ENCODE assay signal across 19 cellular contexts in the genomic region with DNA sequence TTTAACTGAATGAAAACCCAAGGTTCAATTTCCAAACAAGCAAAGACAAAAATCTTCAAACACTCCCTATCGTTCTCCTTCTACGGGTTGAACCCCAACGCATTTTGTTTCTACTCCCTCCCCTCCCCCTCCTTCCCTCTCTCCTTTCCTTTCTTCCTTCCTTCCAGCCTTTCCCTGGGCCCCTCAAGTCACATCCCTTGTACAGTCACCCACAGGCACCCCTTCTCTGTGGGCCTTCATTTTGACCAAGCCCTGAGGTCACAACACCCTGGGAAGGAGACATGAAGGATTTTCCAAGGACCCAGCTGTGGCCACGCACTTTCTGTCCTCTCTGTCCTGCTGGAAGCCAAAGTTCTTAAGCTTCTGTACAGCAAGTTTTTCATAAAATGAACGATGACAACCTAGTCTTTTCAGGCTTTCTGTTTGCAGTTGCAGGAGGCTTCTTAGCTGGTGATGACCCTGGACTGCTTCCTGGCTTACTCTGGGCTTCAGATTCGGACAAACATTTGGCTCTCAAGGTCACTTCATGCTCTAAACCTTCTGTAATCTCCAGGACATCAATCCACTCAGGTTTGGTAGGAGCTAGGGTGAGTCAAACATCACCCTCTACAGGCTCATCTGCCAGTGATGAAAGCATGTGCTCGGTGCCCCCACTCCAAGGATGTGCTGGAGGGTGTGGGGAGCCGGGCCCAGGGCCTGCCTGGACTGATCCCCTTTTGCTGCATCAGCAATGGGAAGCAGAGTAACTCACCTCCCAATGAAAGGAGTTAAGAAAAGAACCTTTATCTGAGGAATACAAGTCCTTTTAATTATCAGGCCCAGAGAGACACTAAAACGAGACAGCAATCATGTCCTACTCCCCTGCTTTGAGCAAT. TPM values are rescaled to one million over a fixed set of nuclear protein-coding genes. Genes with fewer than 3 reads are reported as not detected.
A peak's percentile ranks its signal among the peaks of the same experiment; 100 is the strongest.
DNase-seq lines count a peak whose midpoint lies in the region; ATAC-seq and TF ChIP-seq lines count a peak whose summit lies in the region.
"Had no signal": no experiment of that assay in that cellular context is flagged by ENCODE, and none has a peak within 500 bp of the region (broad histone marks: within the 10 kb centered on the region; RNA-seq: fewer than 3 reads in every experiment).

No MANE protein-coding gene starts in this region.

- DNase-seq in IMR-90 = no peak
- DNase-seq in amniotic epithelial cell (ENCODE audit: low read depth) = peak; percentile 47
- DNase-seq in epithelial cell of esophagus (ENCODE audit: low read depth) = peak; percentile 71
- DNase-seq in neural progenitor cell (ENCODE audit: low spot score) = no peak
- DNase-seq in NCI-H1694 (lab: John Stamatoyannopoulos, UW) = no peak
- no peak for DNase-seq in upper lobe of left lung
- DNase-seq in GM19240 (ENCODE audit: insufficient read length, low spot score) = no peak
- DNase-seq in NCI-H82 (lab: John Stamatoyannopoulos, UW) = no peak
- DNase-seq: BE2C; CD8-positive, alpha-beta T cell; COR-L47; DMS153; DMS79 treated with DMSO at 0.1 percent for 48 hours; EL; HCEC 1CT had no signal

- no peak overlapping the region for H3K4me3 Mint-ChIP-seq in neural progenitor cell
- H3K4me3 Mint-ChIP-seq: CD14-positive monocyte; CD8-positive, alpha-beta T cell; IgD-negative memory B cell had no signal

- H2BK120ac ChIP-seq in IMR-90 (ENCODE audit: low read depth, low read length) = no peak overlapping the region

- no peak overlapping the region for H2AK5ac ChIP-seq in IMR-90 (ENCODE audit: low read depth, low read length)

- no peaks in the 10 kb centered on the region; the same call in 1 of the 2 replicates for H3K27me3 ChIP-seq in IMR-90 (ENCODE audit: control insufficient read depth, insufficient read depth, low read length)
- H3K27me3 ChIP-seq in neural progenitor cell = peaks cover 8% of the 10 kb centered on the region
- no peaks in the 10 kb centered on the region for H3K27me3 ChIP-seq in upper lobe of left lung
- H3K27me3 ChIP-seq: BE2C had no signal

- H3K14ac ChIP-seq in IMR-90 (replicated peaks; ENCODE audit: low read depth, low read length) = peak overlapping the region; percentile 23; the same call in 1 of the 2 replicates

- H3K9ac ChIP-seq in IMR-90 (ENCODE audit: low read depth, low read length) (no peak overlapping the region), neural progenitor cell (no peak overlapping the region)

- dilution Hi-C loops in IMR-90 (cut with HindIII; ENCODE audit: low sequenced_read_pairs, unreplicated experiment) = no loop called here

- H3K18ac ChIP-seq in IMR-90 (ENCODE audit: low read depth, low read length) = no peak overlapping the region

- H4K20me1 ChIP-seq in IMR-90 (ENCODE audit: insufficient read depth, low read length) (no peaks in the 10 kb centered on the region), neural progenitor cell (ENCODE audit: low read depth) (no peaks in the 10 kb centered on the region)

- H3K9me3 ChIP-seq in IMR-90 (ENCODE audit: control insufficient read depth, insufficient read depth, low read length) (no peaks in the 10 kb centered on the region), neural progenitor cell (ENCODE audit: low read depth) (no peaks in the 10 kb centered on the region), upper lobe of left lung (no peaks in the 10 kb centered on the region)
- H3K9me3 ChIP-seq: BE2C had no signal

- H3K9me1 ChIP-seq in IMR-90 (ENCODE audit: insufficient read depth, low read length) = no peaks in the 10 kb centered on the region; the same call in 1 of the 2 replicates

- H3F3A ChIP-seq in neural progenitor cell (ENCODE audit: low read depth) = no peaks in the 10 kb centered on the region

- H2AFZ ChIP-seq in IMR-90 (replicated peaks; ENCODE audit: low read length, poor library complexity) (peak overlapping the region; percentile 29), neural progenitor cell (replicated peaks) (no peak overlapping the region)

- TF ChIP-seq CTCF in IMR-90 (conservative IDR thresholded peaks at IDR 0.05; ENCODE audit: low read depth, low read length) = no peak
- no peak for TF ChIP-seq CTCF in epithelial cell of esophagus (IDR thresholded peaks at IDR 0.05; ENCODE audit: insufficient read depth, low read depth, low read length, missing control alignments)
- TF ChIP-seq CTCF in neural progenitor cell (IDR thresholded peaks at IDR 0.05) = no peak
- TF ChIP-seq CTCF in upper lobe of left lung (IDR thresholded peaks at IDR 0.05) = no peak

- intact Hi-C loops in IMR-90 (cut with micrococcal nuclease) = no loop called here

- no peaks in the 10 kb centered on the region for H3K36me3 Mint-ChIP-seq in neural progenitor cell

- H3K4me1 Mint-ChIP-seq in neural progenitor cell = peaks cover 6% of the 10 kb centered on the region

- no peaks in the 10 kb centered on the region for H3K79me1 ChIP-seq in IMR-90 (ENCODE audit: low read depth in 1 of 2, low read length in 2 of 2)

- CTCF ChIA-PET in IMR-90 (lab: Yijun Ruan, JAX) = no interaction called here

- H4K8ac ChIP-seq in IMR-90 (ENCODE audit: low read depth in 2 of 2, low read length in 2 of 2) = no peak overlapping the region

- BruUV-seq in IMR-90 (replicated peaks; lab: Mats Ljungman, UMichigan) = no TSS peak

- H3K27ac Mint-ChIP-seq in neural progenitor cell = peak overlapping the region; percentile 25
- H3K27ac Mint-ChIP-seq: CD8-positive, alpha-beta T cell had no signal

- POLR2A ChIA-PET in IMR-90 (lab: Charles Lee; ENCODE audit: unreplicated experiment) = no interaction called here

- ATAC-seq in IMR-90 (ENCODE audit: low read depth) (no peak), upper lobe of left lung (ENCODE audit: low FRiP score in 2 of 2) (no peak)
- ATAC-seq: CD8-positive, alpha-beta T cell had no signal

- no peaks in the 10 kb centered on the region for H3K9me3 Mint-ChIP-seq in neural progenitor cell
- H3K9me3 Mint-ChIP-seq: CD14-positive monocyte; CD8-positive, alpha-beta T cell; IgD-negative memory B cell had no signal

- H4K5ac ChIP-seq in IMR-90 (ENCODE audit: low read depth, low read length) = no peak overlapping the region

- H3K4ac ChIP-seq in IMR-90 (ENCODE audit: low read depth, low read length) = no peak overlapping the region

- H3K36me3 ChIP-seq in IMR-90 (ENCODE audit: control insufficient read depth, insufficient read depth, low read length) (no peaks in the 10 kb centered on the region), neural progenitor cell (no peaks in the 10 kb centered on the region), upper lobe of left lung (no peaks in the 10 kb centered on the region)
- H3K36me3 ChIP-seq: BE2C had no signal

- H3K4me2 ChIP-seq in IMR-90 (ENCODE audit: low read depth, low read length) = no peak overlapping the region
- H3K4me2 ChIP-seq in neural progenitor cell = no peak overlapping the region

- 91% methylated on average over 4 of the region's 9 CpGs; no CpG with 5 or more reads in 1 of the 2 experiments for WGBS in IMR-90 (ENCODE audit: extremely low coverage in 2 of 2, insufficient read length in 1 of 2), 2 experiments
- 82 to 87% methylated on average over 9 of the region's 9 CpGs for WGBS in upper lobe of left lung, 2 donors

- TF ChIP-seq EP300 in upper lobe of left lung (IDR thresholded peaks at IDR 0.05) = no peak

- H2BK20ac ChIP-seq in IMR-90 (ENCODE audit: low read depth, low read length) = no peak overlapping the region

- no peak for TF ChIP-seq RAD21 in IMR-90 (IDR thresholded peaks at IDR 0.05; ENCODE audit: low read length)

- no peak overlapping the region for H2BK15ac ChIP-seq in IMR-90 (ENCODE audit: low read depth, low read length)

- no peak overlapping the region for H3K4me3 ChIP-seq in IMR-90 (ENCODE audit: insufficient read depth, low read depth, low read length)
- H3K4me3 ChIP-seq in epithelial cell of esophagus (ENCODE audit: low read length) = no peak overlapping the region
- no peak overlapping the region for H3K4me3 ChIP-seq in neural progenitor cell
- no peak overlapping the region for H3K4me3 ChIP-seq in upper lobe of left lung

- H4K91ac ChIP-seq in IMR-90 (ENCODE audit: insufficient read depth, low read depth, low read length) = no peak overlapping the region

- H2BK5ac ChIP-seq in IMR-90 (ENCODE audit: low read depth, low read length, poor library complexity, severe bottlenecking) = no peak overlapping the region

- no peak for TF ChIP-seq POLR2A in IMR-90 (IDR thresholded peaks at IDR 0.05; ENCODE audit: low read depth, low read length)
- no peak for TF ChIP-seq POLR2A in upper lobe of left lung (IDR thresholded peaks at IDR 0.05)

- in situ Hi-C loops in IMR-90 (cut with MboI; ENCODE audit: low sequenced_read_pairs) = no loop called here

- no peak overlapping the region for H3K23ac ChIP-seq in IMR-90 (ENCODE audit: low read depth, low read length)

- no peak overlapping the region for H3K56ac ChIP-seq in IMR-90 (ENCODE audit: extremely low read depth, insufficient read depth, low read length)

- H3K27ac ChIP-seq in IMR-90 (ENCODE audit: insufficient read depth, low read length) (no peak overlapping the region), neural progenitor cell (no peak overlapping the region), upper lobe of left lung (no peak overlapping the region)

- H3K4me1 ChIP-seq in IMR-90 (ENCODE audit: control insufficient read depth, insufficient read depth, low read length) (no peaks in the 10 kb centered on the region), neural progenitor cell (peaks cover 7% of the 10 kb centered on the region), upper lobe of left lung (peaks cover 0 to 4% (median 2%) of the 10 kb centered on the region in 4 donors)
- H3K4me1 ChIP-seq: BE2C had no signal

- peaks cover 10% of the 10 kb centered on the region for H3K27me3 Mint-ChIP-seq in neural progenitor cell (ENCODE audit: insufficient read depth, low read depth)
- H3K27me3 Mint-ChIP-seq: IgD-negative memory B cell had no signal

- peak overlapping the region; percentile 16 for H2AK9ac ChIP-seq in IMR-90 (replicated peaks; ENCODE audit: low read depth, low read length, poor library complexity)

- no peaks in the 10 kb centered on the region for H3K79me2 ChIP-seq in neural progenitor cell (ENCODE audit: low read depth)

RNA-seq across cellular contexts. Expression of a gene that starts 25.6 kb away (rescaled TPM):
- total RNA-seq in IMR-90 (2012; rRNA removed) (not detected in 2 replicates), neural progenitor cell (ENCODE audit: low replicate concordance) (not detected in 2 replicates), upper lobe of left lung (not detected)
- not detected in 2 replicates for polyA plus RNA-seq in IMR-90 (2012; rRNA removed)
- not detected in 2 replicates for polyA plus RNA-seq in IMR-90 (2012; cell fraction: cytosol; rRNA removed)
- not detected in 2 replicates for polyA plus RNA-seq in IMR-90 (2012; cell fraction: nucleus; rRNA removed; ENCODE audit: low replicate concordance)
- total RNA-seq: CD8-positive, alpha-beta T cell; H4 had no signal
- polyA plus RNA-seq: AG04450, CD14-positive monocyte, IgD-negative memory B cell had no signal

RNA-seq across cellular contexts. Expression of a gene that starts 37.4 kb away (rescaled TPM):
- total RNA-seq in IMR-90 (2012; rRNA removed) (50.7 and 70.3 TPM in 2 replicates), neural progenitor cell (ENCODE audit: low replicate concordance) (17.4 and 20.8 TPM in 2 replicates), upper lobe of left lung (100 to 1,000 TPM in 1 of 6 donors, 10 to 100 TPM in 5; 50.3 to 118 (median 69.7) TPM)
- polyA plus RNA-seq in IMR-90 (2012; rRNA removed) = 41.4 and 46.3 TPM in 2 replicates
- polyA plus RNA-seq in IMR-90 (2012; cell fraction: cytosol; rRNA removed) = 19.0 and 20.9 TPM in 2 replicates
- 37.4 and 90.3 TPM in 2 replicates for polyA plus RNA-seq in IMR-90 (2012; cell fraction: nucleus; rRNA removed; ENCODE audit: low replicate concordance)

RNA-seq across cellular contexts. Expression of a gene that starts 37.5 kb away (rescaled TPM):
- total RNA-seq in IMR-90 (2012; rRNA removed) = 4.4 and 4.8 TPM in 2 replicates
- polyA plus RNA-seq in IMR-90 (2012; rRNA removed) = 4.0 and 5.3 TPM in 2 replicates
- polyA plus RNA-seq in IMR-90 (2012; cell fraction: cytosol; rRNA removed) = 2.1 and 2.3 TPM in 2 replicates
- polyA plus RNA-seq in IMR-90 (2012; cell fraction: nucleus; rRNA removed; ENCODE audit: low replicate concordance) = 1.1 and 2.4 TPM in 2 replicates
- total RNA-seq in neural progenitor cell (ENCODE audit: low replicate concordance) = 1.9 and 3.6 TPM in 2 replicates
- 10 to 100 TPM in 1 of 6 donors, 1 to 10 TPM in 5; 6.7 to 13.6 (median 7.8) TPM for total RNA-seq in upper lobe of left lung

Comparison
In these comparisons a context has a peak if more than half of its experiments do, and no peak if none do; other contexts are left out.
1. DNase-seq: peak in amniotic epithelial cell (single experiment) and epithelial cell of esophagus (single experiment); none in IMR-90 (single experiment), neural progenitor cell (single experiment), NCI-H1694 (single experiment), upper lobe of left lung (0 of 2), GM19240 (single experiment) and NCI-H82 (single experiment).